Comparison of ENCODE assay signal across 8 cellular contexts in genomic region chr5:93915142-93915553, GRCh38.
A peak's percentile ranks its signal among the peaks of the same experiment; 100 is the strongest.
DNase-seq lines count a peak whose midpoint lies in the region; ATAC-seq and TF ChIP-seq lines count a peak whose summit lies in the region.

No MANE protein-coding gene starts in this region.

- H3K4me3 ChIP-seq in SU-DHL-6 (ENCODE audit: insufficient read depth, low read length, poor library complexity, severe bottlenecking): no peak overlapping the region

- H3K9ac ChIP-seq in SU-DHL-6 (ENCODE audit: low read length): no peak overlapping the region

- H3K27me3 ChIP-seq in SU-DHL-6 (ENCODE audit: low read length): no peaks in the 10 kb centered on the region

- H3K36me3 ChIP-seq in SU-DHL-6 (ENCODE audit: low read length): no peaks in the 10 kb centered on the region

- TF ChIP-seq CTCF in AG09319 (IDR thresholded peaks at IDR 0.05; ENCODE audit: low read depth, low read length) (peak; percentile 37), GM12874 (IDR thresholded peaks at IDR 0.05; ENCODE audit: insufficient read depth, low read depth, low read length) (0 out of 2 replicates have a peak, but pooled peaks have one; percentile 30), SU-DHL-6 (IDR thresholded peaks at IDR 0.05; ENCODE audit: insufficient read depth, low read length, poor library complexity, severe bottlenecking) (peak; percentile 35)

- H3K36me3 Mint-ChIP-seq in stimulated activated effector memory CD8-positive, alpha-beta T cell treated with anti-CD3 and anti-CD28 coated beads, Interleukin-12 subunit alpha, Interleukin-12 subunit beta, amount 100 ng/mL, for 72 hours: no peaks in the 10 kb centered on the region

- no peak overlapping the region for H3K4me2 ChIP-seq in SU-DHL-6 (ENCODE audit: low read depth, low read length, poor library complexity, severe bottlenecking)

- no peaks in the 10 kb centered on the region for H4K20me1 ChIP-seq in SU-DHL-6 (ENCODE audit: low read depth, low read length)

- no peaks in the 10 kb centered on the region for H3K9me2 ChIP-seq in SU-DHL-6 (replicated peaks; ENCODE audit: insufficient read depth, low read length)

- no peak overlapping the region for H3K27ac Mint-ChIP-seq in stimulated activated effector memory CD8-positive, alpha-beta T cell treated with anti-CD3 and anti-CD28 coated beads, Interleukin-12 subunit alpha, Interleukin-12 subunit beta, amount 100 ng/mL, for 72 hours

- no peaks in the 10 kb centered on the region for H3F3A ChIP-seq in SU-DHL-6 (ENCODE audit: insufficient read depth)

- H3K9me3 Mint-ChIP-seq in stimulated activated effector memory CD8-positive, alpha-beta T cell treated with anti-CD3 and anti-CD28 coated beads, Interleukin-12 subunit alpha, Interleukin-12 subunit beta, amount 100 ng/mL, for 72 hours: no peaks in the 10 kb centered on the region

- H3K4me3 Mint-ChIP-seq in stimulated activated effector memory CD8-positive, alpha-beta T cell treated with anti-CD3 and anti-CD28 coated beads, Interleukin-12 subunit alpha, Interleukin-12 subunit beta, amount 100 ng/mL, for 72 hours: no peak overlapping the region

- no peak overlapping the region for H2AFZ ChIP-seq in SU-DHL-6 (ENCODE audit: low read depth, low read length, severe bottlenecking)

- no peaks in the 10 kb centered on the region for H3K79me2 ChIP-seq in SU-DHL-6 (ENCODE audit: insufficient read depth, low read length)

- H3K27ac ChIP-seq in SU-DHL-6 (ENCODE audit: low read depth, low read length): no peak overlapping the region

- DNase-seq in AG09319 (ENCODE audit: extremely low read depth, low read depth) (peak; percentile 15), glomerular endothelial cell (ENCODE audit: extremely low read depth, low read depth, low spot score) (peak; percentile 31), stromal cell of bone marrow (ENCODE audit: low read depth) (peak; percentile 57)
- DNase-seq in stimulated activated effector memory CD8-positive, alpha-beta T cell treated with anti-CD3 and anti-CD28 coated beads, Interleukin-12 subunit alpha, Interleukin-12 subunit beta, amount 100 ng/mL, for 72 hours (ENCODE audit: low spot score in 2 of 2): no peak

- no peaks in the 10 kb centered on the region for H3K4me1 Mint-ChIP-seq in stimulated activated effector memory CD8-positive, alpha-beta T cell treated with anti-CD3 and anti-CD28 coated beads, Interleukin-12 subunit alpha, Interleukin-12 subunit beta, amount 100 ng/mL, for 72 hours

- no peaks in the 10 kb centered on the region for H3K9me3 ChIP-seq in SU-DHL-6 (ENCODE audit: insufficient read depth, low read length)

- ATAC-seq in HG03575 (IDR thresholded peaks at IDR 0.05; ENCODE audit: extremely low read depth, insufficient number of reproducible peaks, low FRiP score, unreplicated experiment): peak; percentile 59
- no peak for ATAC-seq in stimulated activated effector memory CD8-positive, alpha-beta T cell treated with anti-CD3 and anti-CD28 coated beads, Interleukin-12 subunit alpha, Interleukin-12 subunit beta, amount 100 ng/mL, for 72 hours
- no peak for ATAC-seq in HG03439 (IDR thresholded peaks at IDR 0.05; ENCODE audit: unreplicated experiment)

Comparison
In these comparisons a context has a peak if more than half of its experiments do, and no peak if none do; other contexts are left out.
1. DNase-seq: peak in AG09319 (single experiment), glomerular endothelial cell (single experiment) and stromal cell of bone marrow (single experiment); none in stimulated activated effector memory CD8-positive, alpha-beta T cell treated with anti-CD3 and anti-CD28 coated beads, Interleukin-12 subunit alpha, Interleukin-12 subunit beta, amount 100 ng/mL, for 72 hours (0 of 2).
2. Peak in every context shown above with its lines, with median percentiles within 50 percentile points of each other: CTCF ChIP-seq.